In the genomic region with DNA sequence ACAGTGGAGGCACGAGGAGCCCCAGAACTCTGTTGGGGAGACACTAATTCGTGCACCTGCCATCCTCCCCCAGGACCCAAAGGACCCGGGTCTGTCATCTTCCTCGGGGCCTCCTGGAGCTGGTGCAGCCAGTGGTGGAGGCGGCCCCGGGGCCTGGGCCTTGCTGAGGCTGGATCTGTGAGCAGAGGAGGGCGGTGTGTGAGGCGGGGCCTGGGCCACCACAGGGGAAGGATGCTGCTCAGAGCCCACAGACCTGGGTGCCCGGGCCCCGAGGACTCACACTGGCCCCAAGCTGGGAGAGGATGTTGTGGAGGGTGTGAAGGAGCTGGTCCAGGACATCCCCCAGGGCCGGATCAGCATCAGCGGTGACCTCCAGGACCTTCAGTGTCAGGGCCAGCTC, we compare ENCODE assay signal across 18 cellular contexts. TPM values are rescaled to one million over a fixed set of nuclear protein-coding genes. Genes with fewer than 3 reads are reported as not detected.
A peak's percentile ranks its signal among the peaks of the same experiment; 100 is the strongest.
DNase-seq lines count a peak whose midpoint lies in the region; ATAC-seq and TF ChIP-seq lines count a peak whose summit lies in the region.
"Had no signal": no experiment of that assay in that cellular context is flagged by ENCODE, and none has a peak within 500 bp of the region (broad histone marks: within the 10 kb centered on the region; RNA-seq: fewer than 3 reads in every experiment).

No MANE protein-coding gene starts in this region.

- CTCF ChIA-PET in activated CD8-positive, alpha-beta T cell treated with anti-CD3 and anti-CD28 coated beads for 36 hours (lab: Charles Lee), result no interaction called here

- no peaks in the 10 kb centered on the region for H3K9me3 Mint-ChIP-seq in activated CD8-positive, alpha-beta T cell treated with anti-CD3 and anti-CD28 coated beads for 36 hours
- H3K9me3 Mint-ChIP-seq in activated naive CD8-positive, alpha-beta T cell treated with anti-CD3 and anti-CD28 coated beads, Interleukin-2, amount 10 ng/mL, durations not matched to agents 7 days and 5 days, result no peaks in the 10 kb centered on the region
- H3K9me3 Mint-ChIP-seq in osteocyte (ENCODE audit: unreplicated experiment), result no peaks in the 10 kb centered on the region
- H3K9me3 Mint-ChIP-seq: neural crest cell; stimulated activated naive B cell treated with anti-CD40 and anti-IgM and Interleukin-4, amounts not matched to agents 10 μg/mL and 1 μg/mL and 100 μg/mL, for 72 hours had no signal

- POLR2A ChIA-PET in activated CD8-positive, alpha-beta T cell treated with anti-CD3 and anti-CD28 coated beads for 36 hours (lab: Charles Lee), result interaction anchor here (0.8 kb wide), 1 partner anchor 184 kb away, joined by 3 read pairs; no protein-coding TSS in a partner anchor
- POLR2A ChIA-PET in activated naive CD8-positive, alpha-beta T cell treated with anti-CD3 and anti-CD28 coated beads, Interleukin-2, amount 10 ng/mL, durations not matched to agents 7 days and 5 days (lab: Charles Lee), result interaction anchor here (0.6 to 2.1 kb wide), 3 partner anchors 19 to 208 kb away, joined by 3 to 14 read pairs (median 8); partner anchors contain the start of genes SAMD4B and SUPT5H

- peaks cover 3% of the 10 kb centered on the region; the same call in 1 of the 2 replicates for H3K27me3 ChIP-seq in H7 (ENCODE audit: control insufficient read depth, insufficient read depth, low read length)
- H3K27me3 ChIP-seq: colonic mucosa, SJCRH30 had no signal

- peak overlapping the region; percentile 68 for H3K4me3 Mint-ChIP-seq in activated CD8-positive, alpha-beta T cell treated with anti-CD3 and anti-CD28 coated beads for 36 hours
- H3K4me3 Mint-ChIP-seq in activated naive CD8-positive, alpha-beta T cell treated with anti-CD3 and anti-CD28 coated beads, Interleukin-2, amount 10 ng/mL, durations not matched to agents 7 days and 5 days, result peak overlapping the region; percentile 79
- H3K4me3 Mint-ChIP-seq in osteocyte (ENCODE audit: unreplicated experiment), result no peak overlapping the region
- H3K4me3 Mint-ChIP-seq: neural crest cell; stimulated activated naive B cell treated with anti-CD40 and anti-IgM and Interleukin-4, amounts not matched to agents 10 μg/mL and 1 μg/mL and 100 μg/mL, for 72 hours had no signal

- DNase-seq in H7, result peak; percentile 13
- DNase-seq in activated CD8-positive, alpha-beta T cell treated with anti-CD3 and anti-CD28 coated beads for 36 hours, result peak; percentile 77
- peak; percentile 72 for DNase-seq in activated naive CD8-positive, alpha-beta T cell treated with anti-CD3 and anti-CD28 coated beads, Interleukin-2, amount 10 ng/mL, durations not matched to agents 7 days and 5 days
- peak; percentile 30 for DNase-seq in stimulated activated CD8-positive, alpha-beta memory T cell treated with anti-CD3 and anti-CD28 coated beads, Interleukin-4, amount 100 ng/mL, for 24 hours (ENCODE audit: low read depth)
- DNase-seq in osteocyte (ENCODE audit: extremely low spot score, unreplicated experiment), result no peak
- DNase-seq in stimulated activated naive CD4-positive, alpha-beta T cell treated with Interleukin-2 at 50 U/mL for 16 hours (lab: John Stamatoyannopoulos, UW), result no peak
- no peak for DNase-seq in NCI-H187 (lab: John Stamatoyannopoulos, UW)
- DNase-seq: anterior cingulate cortex; colonic mucosa; Karpas-422; NCI-H1436; SJCRH30; stimulated activated naive B cell treated with anti-CD40 and anti-IgM and Interleukin-4, amounts not matched to agents 10 μg/mL and 1 μg/mL and 100 μg/mL, for 72 hours had no signal

- H3K36me3 ChIP-seq in H7 (replicated peaks; ENCODE audit: control insufficient read depth, insufficient read depth, low read length), result no peaks in the 10 kb centered on the region
- H3K36me3 ChIP-seq: colonic mucosa, SJCRH30 had no signal

- no peaks in the 10 kb centered on the region for H3K27me3 Mint-ChIP-seq in activated CD8-positive, alpha-beta T cell treated with anti-CD3 and anti-CD28 coated beads for 36 hours
- H3K27me3 Mint-ChIP-seq in activated naive CD8-positive, alpha-beta T cell treated with anti-CD3 and anti-CD28 coated beads, Interleukin-2, amount 10 ng/mL, durations not matched to agents 7 days and 5 days, result no peaks in the 10 kb centered on the region
- H3K27me3 Mint-ChIP-seq in osteocyte (ENCODE audit: unreplicated experiment), result peaks cover 17% of the 10 kb centered on the region

- TF ChIP-seq CTCF in activated CD8-positive, alpha-beta T cell treated with anti-CD3 and anti-CD28 coated beads for 36 hours (IDR thresholded peaks at IDR 0.05), result no peak
- no peak for TF ChIP-seq CTCF in osteocyte (IDR thresholded peaks at IDR 0.05)

- peak; percentile 91 for ATAC-seq in activated CD8-positive, alpha-beta T cell treated with anti-CD3 and anti-CD28 coated beads for 36 hours
- ATAC-seq in activated naive CD8-positive, alpha-beta T cell treated with anti-CD3 and anti-CD28 coated beads, Interleukin-2, amount 10 ng/mL, durations not matched to agents 7 days and 5 days (ENCODE audit: low read depth), result peak; percentile 98
- ATAC-seq: stimulated activated naive B cell treated with anti-CD40 and anti-IgM and Interleukin-4, amounts not matched to agents 10 μg/mL and 1 μg/mL and 100 μg/mL, for 72 hours had no signal

- intact Hi-C loops in activated CD8-positive, alpha-beta T cell treated with anti-CD3 and anti-CD28 coated beads for 36 hours (cut with micrococcal nuclease), result no loop called here

- no peak overlapping the region for H3K4me3 ChIP-seq in H7 (ENCODE audit: insufficient read depth, low read depth, low read length)
- H3K4me3 ChIP-seq: colonic mucosa, lung, SJCRH30 had no signal

- H3K36me3 Mint-ChIP-seq in activated CD8-positive, alpha-beta T cell treated with anti-CD3 and anti-CD28 coated beads for 36 hours (ENCODE audit: low read depth), result no peaks in the 10 kb centered on the region
- peaks cover 2% of the 10 kb centered on the region for H3K36me3 Mint-ChIP-seq in activated naive CD8-positive, alpha-beta T cell treated with anti-CD3 and anti-CD28 coated beads, Interleukin-2, amount 10 ng/mL, durations not matched to agents 7 days and 5 days
- no peaks in the 10 kb centered on the region for H3K36me3 Mint-ChIP-seq in osteocyte (ENCODE audit: unreplicated experiment)
- H3K36me3 Mint-ChIP-seq: stimulated activated naive B cell treated with anti-CD40 and anti-IgM and Interleukin-4, amounts not matched to agents 10 μg/mL and 1 μg/mL and 100 μg/mL, for 72 hours had no signal

- H3K27ac Mint-ChIP-seq in activated CD8-positive, alpha-beta T cell treated with anti-CD3 and anti-CD28 coated beads for 36 hours, result peak overlapping the region; percentile 85
- H3K27ac Mint-ChIP-seq in activated naive CD8-positive, alpha-beta T cell treated with anti-CD3 and anti-CD28 coated beads, Interleukin-2, amount 10 ng/mL, durations not matched to agents 7 days and 5 days, result peak overlapping the region; percentile 85
- H3K27ac Mint-ChIP-seq in osteocyte (ENCODE audit: unreplicated experiment), result no peak overlapping the region

- H3K4me1 Mint-ChIP-seq in activated CD8-positive, alpha-beta T cell treated with anti-CD3 and anti-CD28 coated beads for 36 hours (ENCODE audit: low read depth), result peaks cover 29% of the 10 kb centered on the region
- peaks cover 27% of the 10 kb centered on the region for H3K4me1 Mint-ChIP-seq in activated naive CD8-positive, alpha-beta T cell treated with anti-CD3 and anti-CD28 coated beads, Interleukin-2, amount 10 ng/mL, durations not matched to agents 7 days and 5 days
- peaks cover 3% of the 10 kb centered on the region for H3K4me1 Mint-ChIP-seq in osteocyte (ENCODE audit: unreplicated experiment)
- H3K4me1 Mint-ChIP-seq: neural crest cell had no signal

RNA-seq across cellular contexts. Expression of gene IFNL3, which starts 8.3 kb away (rescaled TPM):
- total RNA-seq in H7 (2014; rRNA removed; shearing (Covaris generic)), result not detected in 2 replicates
- total RNA-seq in activated CD8-positive, alpha-beta T cell treated with anti-CD3 and anti-CD28 coated beads for 36 hours, result not detected
- not detected for total RNA-seq in activated naive CD8-positive, alpha-beta T cell treated with anti-CD3 and anti-CD28 coated beads, Interleukin-2, amount 10 ng/mL, durations not matched to agents 7 days and 5 days
- total RNA-seq in osteocyte, result not detected in 2 replicates
- total RNA-seq: activated CD8-positive, alpha-beta memory T cell treated with anti-CD3 and anti-CD28 coated beads for 36 hours; colonic mucosa; Daoy; glomerular endothelial cell; lung; neural crest cell; SJCRH30 had no signal

RNA-seq across cellular contexts. Expression of gene IFNL4, which starts 12.1 kb away (rescaled TPM):
- total RNA-seq in H7 (2014; rRNA removed; shearing (Covaris generic)), result not detected in 2 replicates
- not detected for total RNA-seq in activated CD8-positive, alpha-beta T cell treated with anti-CD3 and anti-CD28 coated beads for 36 hours
- not detected for total RNA-seq in activated naive CD8-positive, alpha-beta T cell treated with anti-CD3 and anti-CD28 coated beads, Interleukin-2, amount 10 ng/mL, durations not matched to agents 7 days and 5 days
- total RNA-seq in osteocyte, result not detected in 2 replicates
- total RNA-seq: colonic mucosa, Daoy, glomerular endothelial cell, lung, neural crest cell, SJCRH30 had no signal

RNA-seq across cellular contexts. Expression of gene IFNL2, which starts 31.7 kb away (rescaled TPM):
- not detected in 2 replicates for total RNA-seq in H7 (2014; rRNA removed; shearing (Covaris generic))
- total RNA-seq in activated CD8-positive, alpha-beta T cell treated with anti-CD3 and anti-CD28 coated beads for 36 hours, result not detected
- not detected for total RNA-seq in activated naive CD8-positive, alpha-beta T cell treated with anti-CD3 and anti-CD28 coated beads, Interleukin-2, amount 10 ng/mL, durations not matched to agents 7 days and 5 days
- not detected in 2 replicates for total RNA-seq in osteocyte
- total RNA-seq: activated CD8-positive, alpha-beta memory T cell treated with anti-CD3 and anti-CD28 coated beads for 36 hours; colonic mucosa; Daoy; glomerular endothelial cell; lung; neural crest cell; SJCRH30 had no signal

RNA-seq across cellular contexts. Expression of gene SYCN, which starts 32.5 kb away (rescaled TPM):
- not detected in 2 replicates for total RNA-seq in H7 (2014; rRNA removed; shearing (Covaris generic))
- total RNA-seq in activated CD8-positive, alpha-beta T cell treated with anti-CD3 and anti-CD28 coated beads for 36 hours, result not detected
- not detected for total RNA-seq in activated naive CD8-positive, alpha-beta T cell treated with anti-CD3 and anti-CD28 coated beads, Interleukin-2, amount 10 ng/mL, durations not matched to agents 7 days and 5 days
- not detected in 2 replicates for total RNA-seq in osteocyte
- total RNA-seq: activated CD8-positive, alpha-beta memory T cell treated with anti-CD3 and anti-CD28 coated beads for 36 hours; Daoy; glomerular endothelial cell; lung; neural crest cell; SJCRH30 had no signal

RNA-seq across cellular contexts. Expression of gene NCCRP1, which starts 39.8 kb away (rescaled TPM):
- not detected in 2 replicates for total RNA-seq in H7 (2014; rRNA removed; shearing (Covaris generic))
- not detected for total RNA-seq in activated CD8-positive, alpha-beta T cell treated with anti-CD3 and anti-CD28 coated beads for 36 hours
- not detected for total RNA-seq in activated naive CD8-positive, alpha-beta T cell treated with anti-CD3 and anti-CD28 coated beads, Interleukin-2, amount 10 ng/mL, durations not matched to agents 7 days and 5 days
- total RNA-seq in osteocyte, result not detected in 2 replicates
- total RNA-seq: activated CD8-positive, alpha-beta memory T cell treated with anti-CD3 and anti-CD28 coated beads for 36 hours; colonic mucosa; glomerular endothelial cell; neural crest cell had no signal

Comparison
In these comparisons a context has a peak if more than half of its experiments do, and no peak if none do; other contexts are left out.
1. DNase-seq: peak in H7 (single experiment), activated CD8-positive, alpha-beta T cell treated with anti-CD3 and anti-CD28 coated beads for 36 hours (single experiment), activated naive CD8-positive, alpha-beta T cell treated with anti-CD3 and anti-CD28 coated beads, Interleukin-2, amount 10 ng/mL, durations not matched to agents 7 days and 5 days (single experiment) and stimulated activated CD8-positive, alpha-beta memory T cell treated with anti-CD3 and anti-CD28 coated beads, Interleukin-4, amount 100 ng/mL, for 24 hours (single experiment); none in osteocyte (single experiment), stimulated activated naive CD4-positive, alpha-beta T cell treated with Interleukin-2 at 50 U/mL for 16 hours (single experiment) and NCI-H187 (0 of 2).